25 cellular contexts compared by ENCODE assay signal in genomic region chr9:127345566-127345965, GRCh38. TPM values are rescaled to one million over a fixed set of nuclear protein-coding genes. Genes with fewer than 3 reads are reported as not detected.
DNase-seq lines count a peak whose midpoint lies in the region; TF ChIP-seq lines count a peak whose summit lies in the region.
"Had no signal": no experiment of that assay in that cellular context is flagged by ENCODE, and none has a peak within 500 bp of the region (broad histone marks: within the 10 kb centered on the region; RNA-seq: fewer than 3 reads in every experiment).

No MANE protein-coding gene starts in this region.

- 94% methylated on average over 3 of the region's 3 CpGs for WGBS in hepatocyte (ENCODE audit: low lambda C conversion rate, missing lambda C conversion rate)

- intact Hi-C loops in tibial artery (cut with DNase I; ENCODE audit: low total_unique reads): loop anchor here (10.0 kb wide), 1 partner anchor 121 kb away; no protein-coding TSS in a partner anchor

- H2AFZ ChIP-seq in hepatocyte: no peak overlapping the region

- no peak for TF ChIP-seq CTCF in tibial artery (IDR thresholded peaks at IDR 0.05)
- TF ChIP-seq CTCF in hepatocyte (IDR thresholded peaks at IDR 0.05; ENCODE audit: poor library complexity): no peak

- peak; percentile 43 for DNase-seq in activated CD8-positive, alpha-beta memory T cell treated with anti-CD3 and anti-CD28 coated beads, Interleukin-2, amount 50 U/mL, for 48 hours
- DNase-seq in activated CD8-positive, alpha-beta memory T cell treated with anti-CD3 and anti-CD28 coated beads, Interleukin-2, amount 50 U/mL, for 4 hours: no peak
- peak; percentile 49 for DNase-seq in left kidney (ENCODE audit: low read depth, low spot score)
- peak; percentile 19 for DNase-seq in renal cortical epithelial cell (ENCODE audit: low read depth)
- no peak for DNase-seq in tibial artery
- DNase-seq in hepatocyte (ENCODE audit: low spot score): no peak
- DNase-seq in NCI-H748 (lab: John Stamatoyannopoulos, UW; ENCODE audit: unreplicated experiment): no peak
- DNase-seq in NCI-H2081 (lab: John Stamatoyannopoulos, UW): no peak
- DNase-seq: 8988T; ACHN; BE2C; C1 segment of cervical spinal cord; CD4-positive, alpha-beta memory T cell; CD4-positive, CD25-positive, alpha-beta regulatory T cell; CD8-positive, alpha-beta memory T cell; COR-L47; DMS 273 treated with DMSO at 0.1 percent for 48 hours; DMS153; DMS53; DMS79; DND-41; EL; GDM1 had no signal

- H4K20me1 ChIP-seq in hepatocyte (ENCODE audit: insufficient read depth, poor library complexity, severe bottlenecking): no peaks in the 10 kb centered on the region
- H4K20me1 ChIP-seq: BLaER1 had no signal

- H3K36me3 ChIP-seq in tibial artery (peaks cover 6 to 64% (median 29%) of the 10 kb centered on the region in 3 donors), hepatocyte (replicated peaks; ENCODE audit: insufficient read depth, low read depth) (no peaks in the 10 kb centered on the region)

- H3K9me2 ChIP-seq in hepatocyte (replicated peaks; ENCODE audit: insufficient read depth): no peaks in the 10 kb centered on the region

- no peak overlapping the region for H3K4me2 ChIP-seq in hepatocyte
- H3K4me2 ChIP-seq: BLaER1 had no signal

- peak overlapping the region; percentile 47 to 63 for H3K27ac ChIP-seq in tibial artery
- H3K27ac ChIP-seq in hepatocyte: no peak overlapping the region
- H3K27ac ChIP-seq: BLaER1 had no signal

- H3K4me1 ChIP-seq in tibial artery (peaks cover under 1 to 46% (median 28%) of the 10 kb centered on the region in 4 donors), hepatocyte (ENCODE audit: insufficient read depth) (no peaks in the 10 kb centered on the region)
- H3K4me1 ChIP-seq: BLaER1 had no signal

- H3K9me3 ChIP-seq in tibial artery (no peaks in the 10 kb centered on the region), hepatocyte (ENCODE audit: low read depth) (no peaks in the 10 kb centered on the region)
- H3K9me3 ChIP-seq: BE2C, BLaER1 had no signal

- no peak overlapping the region for H3K4me3 ChIP-seq in tibial artery
- H3K4me3 ChIP-seq in hepatocyte: no peak overlapping the region
- H3K4me3 ChIP-seq: BLaER1, GM12878 had no signal

- no peaks in the 10 kb centered on the region for H3K79me2 ChIP-seq in hepatocyte

- H3K27me3 ChIP-seq in tibial artery: no peaks in the 10 kb centered on the region
- H3K27me3 ChIP-seq in hepatocyte: no peaks in the 10 kb centered on the region
- H3K27me3 ChIP-seq: BE2C, BLaER1 had no signal

RNA-seq across cellular contexts. Expression of gene SLC2A8, which starts 51.4 kb away (rescaled TPM):
- total RNA-seq in renal cortical epithelial cell (16.3 and 18.6 TPM in 2 replicates), hepatocyte (91.7 and 99.7 TPM in 2 replicates)
- polyA plus RNA-seq in hepatocyte: 138 and 145 TPM in 2 replicates

Comparison
In these comparisons a context has a peak if more than half of its experiments do, and no peak if none do; other contexts are left out.
1. DNase-seq: peak in activated CD8-positive, alpha-beta memory T cell treated with anti-CD3 and anti-CD28 coated beads, Interleukin-2, amount 50 U/mL, for 48 hours (single experiment), left kidney (single experiment) and renal cortical epithelial cell (single experiment); none in activated CD8-positive, alpha-beta memory T cell treated with anti-CD3 and anti-CD28 coated beads, Interleukin-2, amount 50 U/mL, for 4 hours (single experiment), tibial artery (0 of 2), hepatocyte (single experiment), NCI-H748 (single experiment) and NCI-H2081 (0 of 2).